In the genomic region with DNA sequence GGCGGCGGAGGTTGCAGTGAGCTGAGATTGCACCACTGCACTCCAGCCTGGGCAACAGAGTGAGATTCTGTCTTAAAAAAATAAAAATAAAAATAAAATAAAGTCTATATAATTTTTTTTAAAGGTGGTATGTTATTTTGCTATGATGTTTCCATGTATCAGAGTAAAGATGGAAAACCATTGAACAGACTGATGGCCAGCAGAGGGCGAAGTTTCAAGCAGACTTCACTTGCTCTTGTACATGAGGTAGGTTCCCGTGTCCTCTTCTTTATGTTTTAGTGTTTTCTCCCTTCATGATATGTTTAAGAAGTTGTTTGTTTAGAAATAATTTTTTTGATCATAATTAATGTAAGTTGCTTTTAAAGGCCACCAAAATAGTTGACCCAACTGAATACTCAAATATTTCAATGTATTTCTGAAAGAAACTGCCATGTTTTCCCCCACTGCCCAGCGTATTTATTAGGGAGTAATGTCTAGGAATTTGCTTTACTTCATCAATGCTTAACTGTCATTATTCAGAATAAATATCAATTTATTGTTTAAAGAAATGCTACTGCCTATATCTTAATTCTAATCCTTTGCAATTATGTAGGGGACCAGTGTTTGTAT, we compare ENCODE assay signal across 9 cellular contexts.
A peak's percentile ranks its signal among the peaks of the same experiment; 100 is the strongest.
DNase-seq lines count a peak whose midpoint lies in the region; ATAC-seq, FAIRE-seq and TF ChIP-seq lines count a peak whose summit lies in the region.
"Had no signal": no experiment of that assay in that cellular context is flagged by ENCODE, and none has a peak within 500 bp of the region (broad histone marks: within the 10 kb centered on the region; RNA-seq: fewer than 3 reads in every experiment).

No MANE protein-coding gene starts in this region.

- no peaks in the 10 kb centered on the region for H3F3A ChIP-seq in smooth muscle cell (ENCODE audit: low read depth)

- H3K9me3 ChIP-seq in heart left ventricle, result no peaks in the 10 kb centered on the region
- H3K9me3 ChIP-seq in smooth muscle cell (replicated peaks; ENCODE audit: low read depth), result no peaks in the 10 kb centered on the region

- peaks cover 0 to 32% (median 4%) of the 10 kb centered on the region in 9 donors for H3K36me3 ChIP-seq in heart left ventricle
- H3K36me3 ChIP-seq in smooth muscle cell (ENCODE audit: low read depth), result peaks cover 7% of the 10 kb centered on the region

- H3K27ac ChIP-seq in heart left ventricle (no peak overlapping the region), smooth muscle cell (ENCODE audit: low read depth) (no peak overlapping the region)

- H4K20me1 ChIP-seq in smooth muscle cell (ENCODE audit: low read depth), result no peaks in the 10 kb centered on the region

- no peak for TF ChIP-seq POLR2A in heart left ventricle (IDR thresholded peaks at IDR 0.05)

- no peak overlapping the region for H2AFZ ChIP-seq in smooth muscle cell (ENCODE audit: low read depth)

- 67 to 78% (median 76%) methylated on average over 5 of the region's 5 CpGs for WGBS in heart left ventricle, 4 donors
- 67% methylated on average over 5 of the region's 5 CpGs for WGBS in smooth muscle cell (ENCODE audit: low lambda C conversion rate)

- peak; percentile 73 for FAIRE-seq in RCC 7860 (lab: Jason Lieb, UNC)

- H3K4me3 ChIP-seq in heart left ventricle (no peak overlapping the region), smooth muscle cell (no peak overlapping the region)

- H3K4me1 ChIP-seq in heart left ventricle, result no peaks in the 10 kb centered on the region
- H3K4me1 ChIP-seq in smooth muscle cell (ENCODE audit: low read depth), result no peaks in the 10 kb centered on the region

- no peaks in the 10 kb centered on the region for H3K27me3 ChIP-seq in heart left ventricle
- H3K27me3 ChIP-seq in smooth muscle cell (ENCODE audit: low read depth), result no peaks in the 10 kb centered on the region

- H3K79me2 ChIP-seq in smooth muscle cell (ENCODE audit: low read depth), result no peaks in the 10 kb centered on the region

- no peak overlapping the region for H3K4me2 ChIP-seq in smooth muscle cell

- DNase-seq in Daoy (ENCODE audit: low read depth), result peak; percentile 4
- no peak for DNase-seq in RCC 7860 (ENCODE audit: low spot score)
- peak; percentile 21 for DNase-seq in activated effector memory CD4-positive, alpha-beta T cell treated with Interleukin-2 at 50 U/mL for 16 hours
- peak; percentile 26 to 49 (median 44) for DNase-seq in heart left ventricle
- no peak for DNase-seq in smooth muscle cell (lab: John Stamatoyannopoulos, UW; ENCODE audit: unreplicated experiment)
- DNase-seq in NCI-H128 (lab: John Stamatoyannopoulos, UW; ENCODE audit: unreplicated experiment), result no peak
- DNase-seq in GM19240 (ENCODE audit: insufficient read length, low spot score), result no peak
- DNase-seq: activated B cell treated with CpG ODN at 0.5 μM for 24 hours had no signal

- intact Hi-C loops in heart left ventricle (cut with DNase I), result loop anchor here in 7 of 10 donors (5.0 to 10.0 kb wide), 5 partner anchors 60 to 260 kb away; a partner anchor contains a TSS

- H3K9ac ChIP-seq in smooth muscle cell (ENCODE audit: low read depth), result no peak overlapping the region

- TF ChIP-seq CTCF in heart left ventricle (IDR thresholded peaks at IDR 0.05) (peak; percentile 52 to 74 (median 66)), smooth muscle cell (IDR thresholded peaks at IDR 0.05; ENCODE audit: borderline replicate concordance, insufficient read depth, poor library complexity, severe bottlenecking) (peak; percentile 57)

- ATAC-seq in HG03378 (IDR thresholded peaks at IDR 0.05; ENCODE audit: unreplicated experiment) (peak; percentile 62), heart left ventricle (no peak)

Comparison
In these comparisons a context has a peak if more than half of its experiments do, and no peak if none do; other contexts are left out.
1. DNase-seq: peak in Daoy (single experiment), activated effector memory CD4-positive, alpha-beta T cell treated with Interleukin-2 at 50 U/mL for 16 hours (single experiment) and heart left ventricle (5 of 5); none in RCC 7860 (single experiment), smooth muscle cell (single experiment), NCI-H128 (single experiment) and GM19240 (single experiment).